Comparison of ENCODE assay signal across 11 cellular contexts in genomic region chr9:137122804-137123458, GRCh38. TPM values are rescaled to one million over a fixed set of nuclear protein-coding genes. Genes with fewer than 3 reads are reported as not detected.
DNase-seq lines count a peak whose midpoint lies in the region; ATAC-seq and TF ChIP-seq lines count a peak whose summit lies in the region.
"Not testable (repeated sequence)": the region's sequence is repeated elsewhere in the genome, so short reads cannot be mapped to it uniquely, and the experiment has no call there.
"Had no signal": no experiment of that assay in that cellular context is flagged by ENCODE, and none has a peak within 500 bp of the region (broad histone marks: within the 10 kb centered on the region; RNA-seq: fewer than 3 reads in every experiment).

No MANE protein-coding gene starts in this region.

- peaks cover 37 to 92% (median 83%) of the 10 kb centered on the region in 10 experiments for H3K4me1 ChIP-seq in BLaER1 treated with 17β-estradiol and CSF1 and Interleukin-3, amounts not matched to agents 10 nM and 100 nM
- H3K4me1 ChIP-seq in OCI-LY3 (ENCODE audit: low read length) = peaks cover 44% of the 10 kb centered on the region

- peak overlapping the region; percentile 55 to 92 (median 80) for H3K4me2 ChIP-seq in BLaER1 treated with 17β-estradiol and CSF1 and Interleukin-3, amounts not matched to agents 10 nM and 100 nM
- H3K4me2 ChIP-seq in OCI-LY3 (ENCODE audit: low read length) = peak overlapping the region; percentile 65

- peak overlapping the region in 2 of 10 experiments; percentile 24 to 43; a peak in 2 of 20 replicates for H3K4me3 ChIP-seq in BLaER1 treated with 17β-estradiol and CSF1 and Interleukin-3, amounts not matched to agents 10 nM and 100 nM
- not testable (repeated sequence) for H3K4me3 ChIP-seq in GM12865 (ENCODE audit: low read depth, low read length)
- peak overlapping the region; percentile 64 for H3K4me3 ChIP-seq in OCI-LY3 (ENCODE audit: low read length)

- not testable (repeated sequence) for H3K4me3 Mint-ChIP-seq in T-helper 17 cell; activated T-helper 2 cell treated with anti-CD3 and anti-CD28 coated beads, Interferon-gamma antibody, Interleukin-2, Interleukin-4, amounts not matched to agents 10 μg/mL and 5 μg/mL and 100 μg/mL, durations not matched to agents 14 hours and 24 hours and 36 hours (ENCODE audit: low read depth)
- peak overlapping the region; percentile 35 to 87 (median 75) for H3K4me3 Mint-ChIP-seq in naive B cell

- H3K36me3 Mint-ChIP-seq in T-helper 17 cell (ENCODE audit: low read depth); activated T-helper 2 cell treated with anti-CD3 and anti-CD28 coated beads, Interferon-gamma antibody, Interleukin-2, Interleukin-4, amounts not matched to agents 10 μg/mL and 5 μg/mL and 100 μg/mL, durations not matched to agents 14 hours and 24 hours and 36 hours (ENCODE audit: low read depth); naive B cell: not testable (repeated sequence)

- not testable (repeated sequence) for TF ChIP-seq CTCF in GM12865 (IDR thresholded peaks at IDR 0.05; ENCODE audit: insufficient read depth, low read depth, low read length, missing control alignments); OCI-LY3 (IDR thresholded peaks at IDR 0.05; ENCODE audit: low read depth, low read length)

- peaks cover 26% of the 10 kb centered on the region for H3K79me2 ChIP-seq in OCI-LY3 (ENCODE audit: low read length)

- H3K9me3 ChIP-seq in BLaER1 treated with 17β-estradiol and CSF1 and Interleukin-3, amounts not matched to agents 10 nM and 100 nM (replicated peaks in 1 of 11); OCI-LY3 (ENCODE audit: insufficient read depth, low read length); T-helper 17 cell (ENCODE audit: control insufficient read depth, low read length, poor library complexity, severe bottlenecking): not testable (repeated sequence)

- not testable (repeated sequence) for H3K27me3 Mint-ChIP-seq in T-helper 17 cell; activated T-helper 2 cell treated with anti-CD3 and anti-CD28 coated beads, Interferon-gamma antibody, Interleukin-2, Interleukin-4, amounts not matched to agents 10 μg/mL and 5 μg/mL and 100 μg/mL, durations not matched to agents 14 hours and 24 hours and 36 hours (ENCODE audit: low read depth); naive B cell

- H3K27me3 ChIP-seq in BLaER1 treated with 17β-estradiol and CSF1 and Interleukin-3, amounts not matched to agents 10 nM and 100 nM; OCI-LY3 (ENCODE audit: low read depth, low read length): not testable (repeated sequence)

- not testable (repeated sequence) for ATAC-seq in T-helper 17 cell
- peak; percentile 37 to 42 for ATAC-seq in naive B cell (ENCODE audit: low read depth in 2 of 2)

- in situ Hi-C loops in KBM-7 (cut with MboI; ENCODE audit: low pct_unique_long_range_greater_than_20kb, low sequenced_read_pairs) = not testable (repeated sequence)

- H2AFZ ChIP-seq in OCI-LY3 (ENCODE audit: low read depth, low read length) = not testable (repeated sequence)

- peak overlapping the region in 7 of 11 experiments; percentile 3 to 74 (median 28); a peak in 10 of 22 replicates for H3K27ac ChIP-seq in BLaER1 treated with 17β-estradiol and CSF1 and Interleukin-3, amounts not matched to agents 10 nM and 100 nM
- H3K27ac ChIP-seq in OCI-LY3 (ENCODE audit: low read length) = peak overlapping the region; percentile 82

- H3K36me3 ChIP-seq in BLaER1 treated with 17β-estradiol and CSF1 and Interleukin-3, amounts not matched to agents 10 nM and 100 nM; OCI-LY3 (replicated peaks; ENCODE audit: low read depth, low read length): not testable (repeated sequence)

- peaks cover 0 to 16% (median 3%) of the 10 kb centered on the region in 11 experiments; a peak in 7 of 22 replicates for H4K20me1 ChIP-seq in BLaER1 treated with 17β-estradiol and CSF1 and Interleukin-3, amounts not matched to agents 10 nM and 100 nM
- H4K20me1 ChIP-seq in OCI-LY3 (ENCODE audit: insufficient read depth, low read length) = not testable (repeated sequence)

- H3K27ac Mint-ChIP-seq in T-helper 17 cell (peak overlapping the region; percentile 78), naive B cell (peak overlapping the region; percentile 95 to 99 (median 98))
- H3K27ac Mint-ChIP-seq in activated T-helper 2 cell treated with anti-CD3 and anti-CD28 coated beads, Interferon-gamma antibody, Interleukin-2, Interleukin-4, amounts not matched to agents 10 μg/mL and 5 μg/mL and 100 μg/mL, durations not matched to agents 14 hours and 24 hours and 36 hours = peak overlapping the region; percentile 3

- peak overlapping the region in 7 of 11 experiments; percentile 12 to 66 (median 23); a peak in 7 of 22 replicates for H3K9ac ChIP-seq in BLaER1 treated with 17β-estradiol and CSF1 and Interleukin-3, amounts not matched to agents 10 nM and 100 nM
- H3K9ac ChIP-seq in OCI-LY3 (ENCODE audit: low read length) = peak overlapping the region; percentile 42; the same call in 1 of the 2 replicates

- H3K9me3 Mint-ChIP-seq in activated T-helper 2 cell treated with anti-CD3 and anti-CD28 coated beads, Interferon-gamma antibody, Interleukin-2, Interleukin-4, amounts not matched to agents 10 μg/mL and 5 μg/mL and 100 μg/mL, durations not matched to agents 14 hours and 24 hours and 36 hours; naive B cell: not testable (repeated sequence)

- DNase-seq in GM12865 (ENCODE audit: low read depth) = peak; percentile 38
- DNase-seq in KBM-7 = peak; percentile 32
- DNase-seq in T-helper 17 cell; activated T-helper 2 cell treated with anti-CD3 and anti-CD28 coated beads, Interferon-gamma antibody, Interleukin-2, Interleukin-4, amounts not matched to agents 10 μg/mL and 5 μg/mL and 100 μg/mL, durations not matched to agents 14 hours and 24 hours and 36 hours (ENCODE audit: low spot score); naive B cell: not testable (repeated sequence)

- H3K4me1 Mint-ChIP-seq in T-helper 17 cell (peaks cover 23% of the 10 kb centered on the region), naive B cell (peaks cover 38 to 57% (median 40%) of the 10 kb centered on the region in 3 donors)
- peaks cover 25% of the 10 kb centered on the region for H3K4me1 Mint-ChIP-seq in activated T-helper 2 cell treated with anti-CD3 and anti-CD28 coated beads, Interferon-gamma antibody, Interleukin-2, Interleukin-4, amounts not matched to agents 10 μg/mL and 5 μg/mL and 100 μg/mL, durations not matched to agents 14 hours and 24 hours and 36 hours (ENCODE audit: low read depth)

- intact Hi-C loops in activated T-helper 2 cell treated with anti-CD3 and anti-CD28 coated beads, Interferon-gamma antibody, Interleukin-2, Interleukin-4, amounts not matched to agents 10 μg/mL and 5 μg/mL and 100 μg/mL, durations not matched to agents 14 hours and 24 hours and 36 hours (cut with micrococcal nuclease) = loop anchor here (10.0 kb wide), 2 partner anchors 52 to 1028 kb away; partner anchors contain the start of genes LRRC26, NACC2 and TMEM210

RNA-seq across cellular contexts. Expression of gene DPP7, which starts 8.4 kb away (rescaled TPM):
- 100 to 1,000 TPM; 270 to 311 TPM for total RNA-seq in T-helper 17 cell
- total RNA-seq in activated T-helper 2 cell treated with anti-CD3 and anti-CD28 coated beads, Interferon-gamma antibody, Interleukin-2, Interleukin-4, amounts not matched to agents 10 μg/mL and 5 μg/mL and 100 μg/mL, durations not matched to agents 14 hours and 24 hours and 36 hours = 318 and 321 TPM in 2 replicates
- 100 to 1,000 TPM in 4 of 6 donors, 10 to 100 TPM in 2; 71.5 to 142 (median 102) TPM for polyA plus RNA-seq in naive B cell (ENCODE audit: low read depth in 6 of 6)

RNA-seq across cellular contexts. Expression of gene GRIN1, which starts 16.0 kb away (rescaled TPM):
- total RNA-seq in T-helper 17 cell = not detected
- 0.07 TPM in 1 of 2 replicates, not detected in the other for total RNA-seq in activated T-helper 2 cell treated with anti-CD3 and anti-CD28 coated beads, Interferon-gamma antibody, Interleukin-2, Interleukin-4, amounts not matched to agents 10 μg/mL and 5 μg/mL and 100 μg/mL, durations not matched to agents 14 hours and 24 hours and 36 hours
- polyA plus RNA-seq in naive B cell (ENCODE audit: low read depth in 6 of 6) = not detected
- total RNA-seq: CD8-positive, alpha-beta memory T cell; IMR-90 had no signal
- polyA plus RNA-seq: CD14-positive monocyte; CD8-positive, alpha-beta memory T cell had no signal

RNA-seq across cellular contexts. Expression of gene MAN1B1, which starts 36.1 kb away (rescaled TPM):
- total RNA-seq in T-helper 17 cell = 10 to 100 TPM; 62.0 to 62.3 TPM
- 47.5 and 52.2 TPM in 2 replicates for total RNA-seq in activated T-helper 2 cell treated with anti-CD3 and anti-CD28 coated beads, Interferon-gamma antibody, Interleukin-2, Interleukin-4, amounts not matched to agents 10 μg/mL and 5 μg/mL and 100 μg/mL, durations not matched to agents 14 hours and 24 hours and 36 hours
- polyA plus RNA-seq in naive B cell (ENCODE audit: low read depth in 6 of 6) = 10 to 100 TPM; 19.6 to 30.4 (median 24.3) TPM

RNA-seq across cellular contexts. Expression of gene UAP1L1, which starts 45.6 kb away (rescaled TPM):
- total RNA-seq in T-helper 17 cell = 10 to 100 TPM in 1 of 2 donors, 1 to 10 TPM in 1; 9.3 to 10.2 TPM
- total RNA-seq in activated T-helper 2 cell treated with anti-CD3 and anti-CD28 coated beads, Interferon-gamma antibody, Interleukin-2, Interleukin-4, amounts not matched to agents 10 μg/mL and 5 μg/mL and 100 μg/mL, durations not matched to agents 14 hours and 24 hours and 36 hours = 20.0 and 22.3 TPM in 2 replicates
- 1 to 10 TPM; 1.7 to 6.1 (median 3.5) TPM for polyA plus RNA-seq in naive B cell (ENCODE audit: low read depth in 6 of 6)

RNA-seq across cellular contexts. Expression of gene LRRC26, which starts 46.9 kb away (rescaled TPM):
- not detected for total RNA-seq in T-helper 17 cell
- total RNA-seq in activated T-helper 2 cell treated with anti-CD3 and anti-CD28 coated beads, Interferon-gamma antibody, Interleukin-2, Interleukin-4, amounts not matched to agents 10 μg/mL and 5 μg/mL and 100 μg/mL, durations not matched to agents 14 hours and 24 hours and 36 hours = 0.21 and 0.34 TPM in 2 replicates
- polyA plus RNA-seq in naive B cell (ENCODE audit: low read depth in 6 of 6) = not detected
- total RNA-seq: CD8-positive, alpha-beta memory T cell; IMR-90; MCF 10A had no signal
- polyA plus RNA-seq: CD14-positive monocyte; CD8-positive, alpha-beta memory T cell; IMR-90 had no signal

Comparison
In these comparisons a context has a peak if more than half of its experiments do, and no peak if none do; other contexts are left out.
1. H3K27ac Mint-ChIP-seq: peak in every context shown above with its lines; median percentile 98 in naive B cell; 78 in T-helper 17 cell; 3 in activated T-helper 2 cell treated with anti-CD3 and anti-CD28 coated beads, Interferon-gamma antibody, Interleukin-2, Interleukin-4, amounts not matched to agents 10 μg/mL and 5 μg/mL and 100 μg/mL, durations not matched to agents 14 hours and 24 hours and 36 hours.